Comparison of ENCODE assay signal across 18 cellular contexts in genomic region chr5:59655693-59656309, GRCh38.
DNase-seq lines count a peak whose midpoint lies in the region; ATAC-seq, FAIRE-seq and TF ChIP-seq lines count a peak whose summit lies in the region.
"Had no signal": no experiment of that assay in that cellular context is flagged by ENCODE, and none has a peak within 500 bp of the region (broad histone marks: within the 10 kb centered on the region; RNA-seq: fewer than 3 reads in every experiment).

No MANE protein-coding gene starts in this region.

- SMC1A ChIA-PET in GM12878 (lab: Charles Lee; ENCODE audit: uncharacterized antibody, unreplicated experiment): interaction anchor here (1.4 kb wide), 1 partner anchor 149 kb away, joined by 3 read pairs; no protein-coding TSS in a partner anchor

- no peak overlapping the region for H3K4me2 ChIP-seq in GM12878 (ENCODE audit: control insufficient read depth, insufficient read depth)
- H3K4me2 ChIP-seq in parathyroid adenoma (ENCODE audit: low read length): no peak overlapping the region
- H3K4me2 ChIP-seq: BLaER1 had no signal

- no peak overlapping the region for H2AFZ ChIP-seq in GM12878 (ENCODE audit: control insufficient read depth, low read depth, low read length)
- peak overlapping the region; percentile 3 for H2AFZ ChIP-seq in parathyroid adenoma

- peak; percentile 46 for ATAC-seq in stimulated activated naive CD8-positive, alpha-beta T cell treated with anti-CD3 and anti-CD28 coated beads, Interleukin-15, amount 100 ng/mL, for 72 hours
- no peak for ATAC-seq in stimulated activated naive CD8-positive, alpha-beta T cell treated with anti-CD3 and anti-CD28 coated beads, Interleukin-15, Interleukin-2, amounts not matched to agents 100 U/mL and 50 U/mL, for 24 hours
- ATAC-seq in GM12878: peak; percentile 14; the same call in 1 of the 3 replicates
- no peak for ATAC-seq in stimulated activated memory B cell treated with anti-CD40 and anti-IgM and Interleukin-4, amounts not matched to agents 10 μg/mL and 1 μg/mL and 100 μg/mL, for 72 hours
- ATAC-seq in HG02981 (IDR thresholded peaks at IDR 0.05; ENCODE audit: unreplicated experiment): no peak
- ATAC-seq: CD8-positive, alpha-beta T cell had no signal

- no peak overlapping the region for H3K4me3 Mint-ChIP-seq in stimulated activated naive CD8-positive, alpha-beta T cell treated with anti-CD3 and anti-CD28 coated beads, Interleukin-15, amount 100 ng/mL, for 72 hours
- no peak overlapping the region for H3K4me3 Mint-ChIP-seq in stimulated activated memory B cell treated with anti-CD40 and anti-IgM and Interleukin-4, amounts not matched to agents 10 μg/mL and 1 μg/mL and 100 μg/mL, for 72 hours
- H3K4me3 Mint-ChIP-seq: CD8-positive, alpha-beta T cell; IgD-negative memory B cell had no signal

- no peaks in the 10 kb centered on the region for H3K36me3 Mint-ChIP-seq in stimulated activated memory B cell treated with anti-CD40 and anti-IgM and Interleukin-4, amounts not matched to agents 10 μg/mL and 1 μg/mL and 100 μg/mL, for 72 hours
- H3K36me3 Mint-ChIP-seq: CD8-positive, alpha-beta T cell had no signal

- no peaks in the 10 kb centered on the region for H3K4me1 ChIP-seq in GM12878 (ENCODE audit: control insufficient read depth, insufficient read depth, low read length)
- H3K4me1 ChIP-seq in parathyroid adenoma: no peaks in the 10 kb centered on the region
- H3K4me1 ChIP-seq: BLaER1 had no signal

- 46% methylated on average over 3 of the region's 3 CpGs for WGBS in GM12878 (ENCODE audit: insufficient coverage, insufficient replicate concordance, low lambda C conversion rate, missing lambda C conversion rate)

- no peaks in the 10 kb centered on the region for H3K9me3 Mint-ChIP-seq in stimulated activated naive CD8-positive, alpha-beta T cell treated with anti-CD3 and anti-CD28 coated beads, Interleukin-15, amount 100 ng/mL, for 72 hours
- H3K9me3 Mint-ChIP-seq in stimulated activated memory B cell treated with anti-CD40 and anti-IgM and Interleukin-4, amounts not matched to agents 10 μg/mL and 1 μg/mL and 100 μg/mL, for 72 hours: no peaks in the 10 kb centered on the region
- H3K9me3 Mint-ChIP-seq: CD8-positive, alpha-beta T cell; IgD-negative memory B cell had no signal

- TF ChIP-seq CTCF in GM12878 (IDR thresholded peaks at IDR 0.05 in 2 of 3, conservative IDR thresholded peaks at IDR 0.05 in 1 of 3; ENCODE audit: control insufficient read depth in 2 of 3, extremely low read depth in 1 of 3, insufficient read depth in 1 of 3, low read depth in 3 of 3, low read length in 3 of 3) (no peak), parathyroid adenoma (IDR thresholded peaks at IDR 0.05) (no peak)

- in situ Hi-C loops in GM12878 (cut with MboI): loop anchor here (25.0 kb wide), 2 partner anchors 144 to 468 kb away; no protein-coding TSS in a partner anchor

- H3K27ac ChIP-seq in GM12878 (ENCODE audit: control insufficient read depth, insufficient read depth) (no peak overlapping the region), parathyroid adenoma (no peak overlapping the region)
- H3K27ac ChIP-seq: BLaER1 had no signal

- no TSS peak for BruUV-seq in GM12878 (replicated peaks; lab: Mats Ljungman, UMichigan)

- no peak for FAIRE-seq in GM12878 (lab: Jason Lieb, UNC)

- intact Hi-C loops in GM12878 (cut with micrococcal nuclease; ENCODE audit: unreplicated experiment): no loop called here

- H4K20me1 ChIP-seq in GM12878 (ENCODE audit: control insufficient read depth, insufficient read depth): no peaks in the 10 kb centered on the region
- H4K20me1 ChIP-seq: BLaER1 had no signal

- RAD21 ChIA-PET in GM12878 (lab: Charles Lee; ENCODE audit: unreplicated experiment): no interaction called here

- H3K79me2 ChIP-seq in GM12878 (ENCODE audit: control insufficient read depth, insufficient read depth, low read length) (no peaks in the 10 kb centered on the region), parathyroid adenoma (no peaks in the 10 kb centered on the region)

- CTCF ChIA-PET in GM12878 (lab: Yijun Ruan, JAX): no interaction called here

- H3K9me3 ChIP-seq in GM12878 (replicated peaks; ENCODE audit: control insufficient read depth, insufficient read depth, low read length): no peaks in the 10 kb centered on the region
- H3K9me3 ChIP-seq in parathyroid adenoma (ENCODE audit: control insufficient read depth, low read length): no peaks in the 10 kb centered on the region
- H3K9me3 ChIP-seq: BLaER1 had no signal

- DNase-seq in stimulated activated naive CD8-positive, alpha-beta T cell treated with anti-CD3 and anti-CD28 coated beads, Interleukin-15, amount 100 ng/mL, for 72 hours: no peak
- DNase-seq in stimulated activated naive CD8-positive, alpha-beta T cell treated with anti-CD3 and anti-CD28 coated beads, Interleukin-15, Interleukin-2, amounts not matched to agents 100 U/mL and 50 U/mL, for 24 hours: no peak
- DNase-seq in GM12878 (ENCODE audit: low read depth, low spot score): no peak
- no peak for DNase-seq in activated CD4-positive, alpha-beta T cell treated with anti-CD3 and anti-CD28 coated beads for 1 hour
- DNase-seq in HuH-7 (ENCODE audit: low spot score): no peak
- DNase-seq: 8988T; CD8-positive, alpha-beta T cell; MV-4-11; NCI-H1417; NCI-H187 treated with DMSO at 0.1 percent for 48 hours; NCI-H345; RPMI8226; SIG-M5 had no signal

- H3K4me3 ChIP-seq in GM12878: no peak overlapping the region
- H3K4me3 ChIP-seq in parathyroid adenoma (ENCODE audit: low read depth, low read length): no peak overlapping the region
- H3K4me3 ChIP-seq: BLaER1 had no signal

- H3K36me3 ChIP-seq in GM12878 (ENCODE audit: control insufficient read depth in 2 of 2, insufficient read depth in 2 of 2, low read length in 1 of 2): no peaks in the 10 kb centered on the region
- H3K36me3 ChIP-seq in parathyroid adenoma (ENCODE audit: control insufficient read depth, insufficient read depth, low read length): no peaks in the 10 kb centered on the region
- H3K36me3 ChIP-seq: BLaER1 had no signal

- no peak for TF ChIP-seq POLR2A in GM12878 (IDR thresholded peaks at IDR 0.05; ENCODE audit: low read depth, low read length)

- no peak for TF ChIP-seq EP300 in GM12878 (IDR thresholded peaks at IDR 0.05; ENCODE audit: borderline replicate concordance in 1 of 2, control insufficient read depth in 1 of 2, low read depth in 2 of 2, low read length in 2 of 2)

- no peaks in the 10 kb centered on the region for H3K27me3 Mint-ChIP-seq in stimulated activated naive CD8-positive, alpha-beta T cell treated with anti-CD3 and anti-CD28 coated beads, Interleukin-15, amount 100 ng/mL, for 72 hours
- no peaks in the 10 kb centered on the region for H3K27me3 Mint-ChIP-seq in stimulated activated memory B cell treated with anti-CD40 and anti-IgM and Interleukin-4, amounts not matched to agents 10 μg/mL and 1 μg/mL and 100 μg/mL, for 72 hours
- H3K27me3 Mint-ChIP-seq: IgD-negative memory B cell had no signal

- H3K4me1 Mint-ChIP-seq in stimulated activated naive CD8-positive, alpha-beta T cell treated with anti-CD3 and anti-CD28 coated beads, Interleukin-15, amount 100 ng/mL, for 72 hours: peaks cover 6% of the 10 kb centered on the region
- H3K4me1 Mint-ChIP-seq in stimulated activated memory B cell treated with anti-CD40 and anti-IgM and Interleukin-4, amounts not matched to agents 10 μg/mL and 1 μg/mL and 100 μg/mL, for 72 hours: peaks cover 31% of the 10 kb centered on the region

- POLR2A ChIA-PET in GM12878 (lab: Charles Lee): no interaction called here

- H3K27me3 ChIP-seq in GM12878 (replicated peaks in 1 of 2; ENCODE audit: control insufficient read depth in 2 of 2, insufficient read depth in 2 of 2, low read length in 1 of 2): no peaks in the 10 kb centered on the region
- H3K27me3 ChIP-seq in parathyroid adenoma (ENCODE audit: control insufficient read depth, insufficient read depth, low read length): no peaks in the 10 kb centered on the region
- H3K27me3 ChIP-seq: BLaER1 had no signal

- H3K9ac ChIP-seq in GM12878 (ENCODE audit: control insufficient read depth, insufficient read depth, low read length): no peak overlapping the region
- H3K9ac ChIP-seq in parathyroid adenoma: no peak overlapping the region
- H3K9ac ChIP-seq: BLaER1 had no signal

- no peak for TF ChIP-seq RAD21 in GM12878 (IDR thresholded peaks at IDR 0.05; ENCODE audit: insufficient read depth, low read depth, low read length)

- no peak overlapping the region for H3K27ac Mint-ChIP-seq in stimulated activated naive CD8-positive, alpha-beta T cell treated with anti-CD3 and anti-CD28 coated beads, Interleukin-15, amount 100 ng/mL, for 72 hours
- no peak overlapping the region for H3K27ac Mint-ChIP-seq in stimulated activated memory B cell treated with anti-CD40 and anti-IgM and Interleukin-4, amounts not matched to agents 10 μg/mL and 1 μg/mL and 100 μg/mL, for 72 hours
- H3K27ac Mint-ChIP-seq: CD8-positive, alpha-beta T cell had no signal

TF ChIP-seq in GM12878, 131 proteins besides CTCF, POLR2A, EP300 and RAD21:
- TF ChIP-seq CHD2 (IDR thresholded peaks at IDR 0.05; ENCODE audit: borderline replicate concordance, low read depth, low read length) (no peak), ASH2L (IDR thresholded peaks at IDR 0.05; ENCODE audit: borderline replicate concordance, low read depth) (no peak), PBX3 (IDR thresholded peaks at IDR 0.05; ENCODE audit: insufficient replicate concordance, low read depth, low read length) (no peak), DPF2 (IDR thresholded peaks at IDR 0.05) (no peak), PAX8 (IDR thresholded peaks at IDR 0.05) (no peak), MXI1 (IDR thresholded peaks at IDR 0.05; ENCODE audit: low read depth, low read length) (no peak), NR2C2 (IDR thresholded peaks at IDR 0.05; ENCODE audit: borderline replicate concordance, control insufficient read depth, insufficient read length, low read depth) (no peak), NFXL1 (IDR thresholded peaks at IDR 0.05; ENCODE audit: borderline replicate concordance) (no peak), ATF7 (IDR thresholded peaks at IDR 0.05; ENCODE audit: low read depth) (no peak), PAX5 (IDR thresholded peaks at IDR 0.05; ENCODE audit: borderline replicate concordance, low read depth, low read length) (no peak), RFX5 (IDR thresholded peaks at IDR 0.05; ENCODE audit: low read depth, low read length) (no peak)

Comparison
In these comparisons a context has a peak if more than half of its experiments do, and no peak if none do; other contexts are left out.
1. ATAC-seq: peak in stimulated activated naive CD8-positive, alpha-beta T cell treated with anti-CD3 and anti-CD28 coated beads, Interleukin-15, amount 100 ng/mL, for 72 hours (single experiment) and GM12878 (single experiment); none in stimulated activated naive CD8-positive, alpha-beta T cell treated with anti-CD3 and anti-CD28 coated beads, Interleukin-15, Interleukin-2, amounts not matched to agents 100 U/mL and 50 U/mL, for 24 hours (single experiment), stimulated activated memory B cell treated with anti-CD40 and anti-IgM and Interleukin-4, amounts not matched to agents 10 μg/mL and 1 μg/mL and 100 μg/mL, for 72 hours (single experiment) and HG02981 (single experiment).